16 cellular contexts compared by ENCODE assay signal in genomic region chr3:169122407-169122806, GRCh38.
"Had no signal": no experiment of that assay in that cellular context is flagged by ENCODE, and none has a peak within 500 bp of the region (broad histone marks: within the 10 kb centered on the region; RNA-seq: fewer than 3 reads in every experiment).

No MANE protein-coding gene starts in this region.

- H3K27ac Mint-ChIP-seq: activated naive CD4-positive, alpha-beta T cell treated with anti-CD3 and anti-CD28 coated beads for 36 hours; activated T-helper 17 cell treated with anti-CD3 and anti-CD28 coated beads, Interleukin-2, amount 50 U/mL, for 72 hours; dendritic cell treated with granulocyte-macrophage colony-stimulating factor and Interleukin-4, amounts not matched to agents 40 ng/mL and 50 ng/mL, for 4 days; effector memory CD8-positive, alpha-beta T cell; naive thymus-derived CD8-positive, alpha-beta T cell had no signal

- H3K27ac ChIP-seq: neutrophil, right atrium auricular region, tibial artery, vagina had no signal

- H3K36me3 Mint-ChIP-seq: naive thymus-derived CD8-positive, alpha-beta T cell had no signal

- H3K9me3 ChIP-seq: neutrophil, right atrium auricular region, tibial artery, vagina had no signal

- H3K9me3 Mint-ChIP-seq: activated naive CD4-positive, alpha-beta T cell treated with anti-CD3 and anti-CD28 coated beads for 36 hours; activated T-helper 17 cell treated with anti-CD3 and anti-CD28 coated beads, Interleukin-2, amount 50 U/mL, for 72 hours; dendritic cell treated with granulocyte-macrophage colony-stimulating factor and Interleukin-4, amounts not matched to agents 40 ng/mL and 50 ng/mL, for 4 days; naive thymus-derived CD8-positive, alpha-beta T cell had no signal

- FAIRE-seq: small intestine had no signal

- H3K27me3 Mint-ChIP-seq: dendritic cell treated with granulocyte-macrophage colony-stimulating factor and Interleukin-4, amounts not matched to agents 40 ng/mL and 50 ng/mL, for 4 days; effector memory CD8-positive, alpha-beta T cell had no signal

- H3K4me1 Mint-ChIP-seq: activated T-helper 17 cell treated with anti-CD3 and anti-CD28 coated beads, Interleukin-2, amount 50 U/mL, for 72 hours; naive thymus-derived CD8-positive, alpha-beta T cell had no signal

- H3K4me3 ChIP-seq: lung, right atrium auricular region, tibial artery, vagina had no signal

- ATAC-seq: activated T-helper 17 cell treated with anti-CD3 and anti-CD28 coated beads, Interleukin-2, amount 50 U/mL, for 72 hours; effector memory CD8-positive, alpha-beta T cell; naive thymus-derived CD8-positive, alpha-beta T cell had no signal

- H3K4me3 Mint-ChIP-seq: activated naive CD4-positive, alpha-beta T cell treated with anti-CD3 and anti-CD28 coated beads for 36 hours; activated T-helper 17 cell treated with anti-CD3 and anti-CD28 coated beads, Interleukin-2, amount 50 U/mL, for 72 hours; dendritic cell treated with granulocyte-macrophage colony-stimulating factor and Interleukin-4, amounts not matched to agents 40 ng/mL and 50 ng/mL, for 4 days; effector memory CD8-positive, alpha-beta T cell; naive thymus-derived CD8-positive, alpha-beta T cell had no signal

- H3K27me3 ChIP-seq: neutrophil, right atrium auricular region, tibial artery, vagina had no signal

- H3K36me3 ChIP-seq: neutrophil, tibial artery, vagina had no signal

- H3K4me1 ChIP-seq: right atrium auricular region, tibial artery, vagina had no signal

- DNase-seq: activated CD4-positive, alpha-beta T cell treated with anti-CD3 and anti-CD28 coated beads, Interleukin-2, amount 50 U/mL, for 1 hour; activated CD4-positive, CD25-positive, alpha-beta regulatory T cell; activated naive CD4-positive, alpha-beta T cell treated with anti-CD3 and anti-CD28 coated beads for 36 hours; activated T-cell treated with anti-CD3 and anti-CD28 coated beads for 4 hours; central memory CD4-positive, alpha-beta T cell; effector memory CD8-positive, alpha-beta T cell; glutamatergic neuron; naive thymus-derived CD8-positive, alpha-beta T cell; small intestine; tibial artery had no signal
